ENCODE assay signal across 10 cellular contexts in the genomic region with DNA sequence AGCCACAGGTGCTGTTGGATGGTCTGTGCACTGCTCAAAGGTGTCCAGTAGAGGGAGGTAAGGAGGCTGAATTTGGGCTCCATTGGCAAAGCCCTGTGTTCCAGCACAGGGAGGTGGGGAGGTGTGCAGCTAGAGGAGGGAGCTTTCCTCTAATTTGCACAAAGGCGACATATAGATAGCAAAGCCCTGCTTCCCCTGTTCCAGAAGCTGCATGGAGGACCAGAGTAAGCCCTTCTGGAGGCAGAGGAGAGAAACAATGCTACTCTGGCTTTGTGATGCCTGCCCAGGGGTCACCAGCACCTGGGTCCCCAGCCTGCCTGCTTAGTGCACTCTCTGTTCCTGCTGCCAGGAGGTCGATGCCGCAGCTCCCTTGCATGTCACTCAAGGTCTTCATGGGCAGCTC. TPM values are rescaled to one million over a fixed set of nuclear protein-coding genes. Genes with fewer than 3 reads are reported as not detected.
DNase-seq lines count a peak whose midpoint lies in the region; ATAC-seq and TF ChIP-seq lines count a peak whose summit lies in the region.
"Had no signal": no experiment of that assay in that cellular context is flagged by ENCODE, and none has a peak within 500 bp of the region (broad histone marks: within the 10 kb centered on the region; RNA-seq: fewer than 3 reads in every experiment).

No MANE protein-coding gene starts in this region.

- H3K9me3 ChIP-seq in BLaER1 treated with 17β-estradiol and CSF1 and Interleukin-3, amounts not matched to agents 10 nM and 100 nM (replicated peaks in 1 of 11) = 0 out of 22 replicates have a peak, but pooled peaks cover 0 to under 1% (median 0%) of the 10 kb centered on the region in 11 experiments

- peak overlapping the region; percentile 69 to 93 (median 91) for H3K27ac ChIP-seq in BLaER1 treated with 17β-estradiol and CSF1 and Interleukin-3, amounts not matched to agents 10 nM and 100 nM

- no peaks in the 10 kb centered on the region for H3K36me3 Mint-ChIP-seq in activated T-helper 1 cell treated with anti-CD3 and anti-CD28 coated beads, Interleukin-12 subunit alpha, Interleukin-12 subunit beta, Interleukin-2, Interleukin-4 antibody, amounts not matched to agents 30 ng/mL and 10 ng/mL and 1 ng/mL, durations not matched to agents 14 hours and 24 hours and 36 hours (ENCODE audit: low read depth)
- H3K36me3 Mint-ChIP-seq in stimulated activated naive B cell treated with anti-CD40 and anti-IgM and Interleukin-4, amounts not matched to agents 10 μg/mL and 1 μg/mL and 100 μg/mL, for 72 hours = peaks cover 4 to 13% of the 10 kb centered on the region in 2 donors

- peaks cover 0 to 17% (median 0%) of the 10 kb centered on the region in 11 experiments; a peak in 8 of 22 replicates for H3K27me3 ChIP-seq in BLaER1 treated with 17β-estradiol and CSF1 and Interleukin-3, amounts not matched to agents 10 nM and 100 nM

- TF ChIP-seq CTCF in GM13976 (IDR thresholded peaks at IDR 0.05; ENCODE audit: borderline replicate concordance, control extremely low read depth, extremely low read depth, insufficient read depth, missing control alignments) = peak; percentile 63
- peak; percentile 77 for TF ChIP-seq CTCF in NB4 (IDR thresholded peaks at IDR 0.05; ENCODE audit: low read depth, low read length)

- H4K20me1 ChIP-seq in BLaER1 treated with 17β-estradiol and CSF1 and Interleukin-3, amounts not matched to agents 10 nM and 100 nM = no peaks in the 10 kb centered on the region

- peaks cover 21 to 99% (median 90%) of the 10 kb centered on the region in 10 experiments for H3K4me1 ChIP-seq in BLaER1 treated with 17β-estradiol and CSF1 and Interleukin-3, amounts not matched to agents 10 nM and 100 nM

- H3K27ac Mint-ChIP-seq in activated T-helper 1 cell treated with anti-CD3 and anti-CD28 coated beads, Interleukin-12 subunit alpha, Interleukin-12 subunit beta, Interleukin-2, Interleukin-4 antibody, amounts not matched to agents 30 ng/mL and 10 ng/mL and 1 ng/mL, durations not matched to agents 14 hours and 24 hours and 36 hours = no peak overlapping the region
- H3K27ac Mint-ChIP-seq in stimulated activated naive B cell treated with anti-CD40 and anti-IgM and Interleukin-4, amounts not matched to agents 10 μg/mL and 1 μg/mL and 100 μg/mL, for 72 hours = no peak overlapping the region

- no peak for TF ChIP-seq POLR2A in NB4 (IDR thresholded peaks at IDR 0.05; ENCODE audit: extremely low read depth, insufficient read length)

- intact Hi-C loops in activated T-helper 1 cell treated with anti-CD3 and anti-CD28 coated beads, Interleukin-12 subunit alpha, Interleukin-12 subunit beta, Interleukin-2, Interleukin-4 antibody, amounts not matched to agents 30 ng/mL and 10 ng/mL and 1 ng/mL, durations not matched to agents 14 hours and 24 hours and 36 hours (cut with micrococcal nuclease) = loop anchor here (1.0 to 2.0 kb wide), 2 partner anchors 48 to 243 kb away; no protein-coding TSS in a partner anchor

- H3K9ac ChIP-seq in BLaER1 treated with 17β-estradiol and CSF1 and Interleukin-3, amounts not matched to agents 10 nM and 100 nM = peak overlapping the region in 8 of 11 experiments; percentile 64 to 82 (median 79); a peak in 13 of 22 replicates

- no peaks in the 10 kb centered on the region for H3K36me3 ChIP-seq in BLaER1 treated with 17β-estradiol and CSF1 and Interleukin-3, amounts not matched to agents 10 nM and 100 nM

- no peaks in the 10 kb centered on the region for H3K4me1 Mint-ChIP-seq in activated T-helper 1 cell treated with anti-CD3 and anti-CD28 coated beads, Interleukin-12 subunit alpha, Interleukin-12 subunit beta, Interleukin-2, Interleukin-4 antibody, amounts not matched to agents 30 ng/mL and 10 ng/mL and 1 ng/mL, durations not matched to agents 14 hours and 24 hours and 36 hours (ENCODE audit: low read depth)
- peaks cover 42 to 63% of the 10 kb centered on the region in 2 donors for H3K4me1 Mint-ChIP-seq in stimulated activated naive B cell treated with anti-CD40 and anti-IgM and Interleukin-4, amounts not matched to agents 10 μg/mL and 1 μg/mL and 100 μg/mL, for 72 hours

- peaks cover 31% of the 10 kb centered on the region for H3K27me3 Mint-ChIP-seq in activated T-helper 1 cell treated with anti-CD3 and anti-CD28 coated beads, Interleukin-12 subunit alpha, Interleukin-12 subunit beta, Interleukin-2, Interleukin-4 antibody, amounts not matched to agents 30 ng/mL and 10 ng/mL and 1 ng/mL, durations not matched to agents 14 hours and 24 hours and 36 hours (ENCODE audit: insufficient read depth)
- H3K27me3 Mint-ChIP-seq in stimulated activated naive B cell treated with anti-CD40 and anti-IgM and Interleukin-4, amounts not matched to agents 10 μg/mL and 1 μg/mL and 100 μg/mL, for 72 hours = peaks cover 32 to 43% of the 10 kb centered on the region in 2 donors

- ATAC-seq in HG02610 (IDR thresholded peaks at IDR 0.05; ENCODE audit: unreplicated experiment) = peak; percentile 65
- peak; percentile 69 to 75 for ATAC-seq in stimulated activated naive B cell treated with anti-CD40 and anti-IgM and Interleukin-4, amounts not matched to agents 10 μg/mL and 1 μg/mL and 100 μg/mL, for 72 hours (replicated peaks)

- no peak overlapping the region for H3K4me3 Mint-ChIP-seq in activated T-helper 1 cell treated with anti-CD3 and anti-CD28 coated beads, Interleukin-12 subunit alpha, Interleukin-12 subunit beta, Interleukin-2, Interleukin-4 antibody, amounts not matched to agents 30 ng/mL and 10 ng/mL and 1 ng/mL, durations not matched to agents 14 hours and 24 hours and 36 hours
- no peak overlapping the region for H3K4me3 Mint-ChIP-seq in stimulated activated naive B cell treated with anti-CD40 and anti-IgM and Interleukin-4, amounts not matched to agents 10 μg/mL and 1 μg/mL and 100 μg/mL, for 72 hours

- no peaks in the 10 kb centered on the region for H3K9me3 Mint-ChIP-seq in activated T-helper 1 cell treated with anti-CD3 and anti-CD28 coated beads, Interleukin-12 subunit alpha, Interleukin-12 subunit beta, Interleukin-2, Interleukin-4 antibody, amounts not matched to agents 30 ng/mL and 10 ng/mL and 1 ng/mL, durations not matched to agents 14 hours and 24 hours and 36 hours
- no peaks in the 10 kb centered on the region for H3K9me3 Mint-ChIP-seq in stimulated activated naive B cell treated with anti-CD40 and anti-IgM and Interleukin-4, amounts not matched to agents 10 μg/mL and 1 μg/mL and 100 μg/mL, for 72 hours

- peak overlapping the region in 10 of 11 experiments; percentile 70 to 96 (median 90); a peak in 20 of 22 replicates for H3K4me2 ChIP-seq in BLaER1 treated with 17β-estradiol and CSF1 and Interleukin-3, amounts not matched to agents 10 nM and 100 nM

- DNase-seq in GM13976 (ENCODE audit: low spot score) (peak; percentile 76), NB4 (ENCODE audit: low read depth) (peak; percentile 66), iPS-NIHi7 (ENCODE audit: extremely low spot score) (peak; percentile 86)
- DNase-seq in activated T-helper 1 cell treated with anti-CD3 and anti-CD28 coated beads, Interleukin-12 subunit alpha, Interleukin-12 subunit beta, Interleukin-2, Interleukin-4 antibody, amounts not matched to agents 30 ng/mL and 10 ng/mL and 1 ng/mL, durations not matched to agents 14 hours and 24 hours and 36 hours (ENCODE audit: low spot score) = peak; percentile 20
- DNase-seq in stimulated activated naive B cell treated with anti-CD40 and anti-IgM and Interleukin-4, amounts not matched to agents 10 μg/mL and 1 μg/mL and 100 μg/mL, for 72 hours = peak; percentile 35
- no peak for DNase-seq in stimulated activated naive CD4-positive, alpha-beta T cell treated with Interleukin-2 at 50 U/mL for 16 hours (lab: John Stamatoyannopoulos, UW)

- H3K4me3 ChIP-seq in BLaER1 treated with 17β-estradiol and CSF1 and Interleukin-3, amounts not matched to agents 10 nM and 100 nM = no peak overlapping the region
- no peak overlapping the region for H3K4me3 ChIP-seq in NB4 (ENCODE audit: low read depth, low read length)
- H3K4me3 ChIP-seq: skin epidermis had no signal

- in situ Hi-C loops in GM13976 (cut with MboI; ENCODE audit: low sequenced_read_pairs, unreplicated experiment) = no loop called here

RNA-seq across cellular contexts. Expression of gene ARHGAP22, which starts 3.4 kb away (rescaled TPM):
- total RNA-seq in activated T-helper 1 cell treated with anti-CD3 and anti-CD28 coated beads, Interleukin-12 subunit alpha, Interleukin-12 subunit beta, Interleukin-2, Interleukin-4 antibody, amounts not matched to agents 30 ng/mL and 10 ng/mL and 1 ng/mL, durations not matched to agents 14 hours and 24 hours and 36 hours = 0.66 and 1.2 TPM in 2 replicates
- total RNA-seq: T-helper 1 cell treated with Interleukin-12 subunit alpha and Interleukin-12 subunit beta and Interleukin-4 antibody, amounts not matched to agents 30 ng/mL and 1 ng/mL, for 36 hours had no signal
